ENCODE assay signal across 13 cellular contexts in genomic region chr22:44957267-44957905, GRCh38. TPM values are rescaled to one million over a fixed set of nuclear protein-coding genes. Genes with fewer than 3 reads are reported as not detected.
DNase-seq lines count a peak whose midpoint lies in the region; ATAC-seq and TF ChIP-seq lines count a peak whose summit lies in the region.
"Had no signal": no experiment of that assay in that cellular context is flagged by ENCODE, and none has a peak within 500 bp of the region (broad histone marks: within the 10 kb centered on the region; RNA-seq: fewer than 3 reads in every experiment).

No MANE protein-coding gene starts in this region.

- H3K4me3 Mint-ChIP-seq in activated CD4-positive, alpha-beta memory T cell treated with anti-CD3 and anti-CD28 coated beads, Interleukin-2, amount 10 ng/mL, durations not matched to agents 7 days and 5 days, result no peak overlapping the region
- H3K4me3 Mint-ChIP-seq: activated naive CD8-positive, alpha-beta T cell treated with anti-CD3 and anti-CD28 coated beads, Interleukin-2, amount 50 U/mL, for 24 hours had no signal

- H3F3A ChIP-seq in smooth muscle cell (ENCODE audit: low read depth), result no peaks in the 10 kb centered on the region

- 65% methylated on average over 10 of the region's 10 CpGs for WGBS in smooth muscle cell (ENCODE audit: low lambda C conversion rate)

- H3K27me3 Mint-ChIP-seq in activated CD4-positive, alpha-beta memory T cell treated with anti-CD3 and anti-CD28 coated beads, Interleukin-2, amount 10 ng/mL, durations not matched to agents 7 days and 5 days, result peaks cover 4% of the 10 kb centered on the region

- no peak overlapping the region for H3K9ac ChIP-seq in smooth muscle cell (ENCODE audit: low read depth)

- no TSS peak for BruUV-seq in OCI-LY7 (replicated peaks; lab: Mats Ljungman, UMichigan)

- H3K4me1 Mint-ChIP-seq in activated CD4-positive, alpha-beta memory T cell treated with anti-CD3 and anti-CD28 coated beads, Interleukin-2, amount 10 ng/mL, durations not matched to agents 7 days and 5 days, result no peaks in the 10 kb centered on the region
- H3K4me1 Mint-ChIP-seq: activated naive CD8-positive, alpha-beta T cell treated with anti-CD3 and anti-CD28 coated beads, Interleukin-2, amount 50 U/mL, for 24 hours had no signal

- H3K36me3 Mint-ChIP-seq in activated CD4-positive, alpha-beta memory T cell treated with anti-CD3 and anti-CD28 coated beads, Interleukin-2, amount 10 ng/mL, durations not matched to agents 7 days and 5 days (ENCODE audit: low read depth), result no peaks in the 10 kb centered on the region

- H3K27me3 ChIP-seq in cardiac muscle cell (no peaks in the 10 kb centered on the region), smooth muscle cell (ENCODE audit: low read depth) (no peaks in the 10 kb centered on the region)
- H3K27me3 ChIP-seq: ovary had no signal

- no peak overlapping the region for H3K4me3 ChIP-seq in cardiac muscle cell
- H3K4me3 ChIP-seq in OCI-LY7 (ENCODE audit: low read depth, low read length, poor library complexity, severe bottlenecking), result no peak overlapping the region
- H3K4me3 ChIP-seq in fibroblast of pulmonary artery (replicated peaks; ENCODE audit: low read depth, low read length), result no peak overlapping the region
- no peak overlapping the region for H3K4me3 ChIP-seq in smooth muscle cell
- H3K4me3 ChIP-seq: gastroesophageal sphincter, ovary had no signal

- H2AFZ ChIP-seq in OCI-LY7 (ENCODE audit: low read length) (no peak overlapping the region), smooth muscle cell (ENCODE audit: low read depth) (no peak overlapping the region)

- DNase-seq in cardiac muscle cell (ENCODE audit: low read depth in 1 of 2, low spot score in 1 of 2) (peak in 1 of 2 donors; percentile 37), left cardiac atrium (no peak), OCI-LY7 (ENCODE audit: low spot score) (no peak), fibroblast of pulmonary artery (ENCODE audit: low read depth) (no peak), smooth muscle cell (lab: John Stamatoyannopoulos, UW; ENCODE audit: unreplicated experiment) (no peak)
- DNase-seq in activated CD8-positive, alpha-beta memory T cell treated with anti-CD3 and anti-CD28 coated beads, Interleukin-2, amount 50 U/mL, for 4 hours, result no peak
- DNase-seq in activated CD4-positive, alpha-beta memory T cell treated with anti-CD3 and anti-CD28 coated beads, Interleukin-2, amount 10 ng/mL, durations not matched to agents 7 days and 5 days, result no peak
- DNase-seq: activated naive CD8-positive, alpha-beta T cell treated with anti-CD3 and anti-CD28 coated beads, Interleukin-2, amount 50 U/mL, for 24 hours; AML-193; left ventricle myocardium superior; ovary had no signal

- no peak overlapping the region for H3K27ac Mint-ChIP-seq in activated CD4-positive, alpha-beta memory T cell treated with anti-CD3 and anti-CD28 coated beads, Interleukin-2, amount 10 ng/mL, durations not matched to agents 7 days and 5 days
- H3K27ac Mint-ChIP-seq: activated naive CD8-positive, alpha-beta T cell treated with anti-CD3 and anti-CD28 coated beads, Interleukin-2, amount 50 U/mL, for 24 hours had no signal

- H3K79me2 ChIP-seq in OCI-LY7 (ENCODE audit: insufficient read depth, low read depth, low read length), result no peaks in the 10 kb centered on the region
- H3K79me2 ChIP-seq in smooth muscle cell (ENCODE audit: low read depth), result no peaks in the 10 kb centered on the region

- ATAC-seq in left cardiac atrium (no peak), GM21526 (IDR thresholded peaks at IDR 0.05; ENCODE audit: low FRiP score, unreplicated experiment) (no peak)
- ATAC-seq: activated naive CD8-positive, alpha-beta T cell treated with anti-CD3 and anti-CD28 coated beads, Interleukin-2, amount 50 U/mL, for 24 hours; gastroesophageal sphincter; left ventricle myocardium superior had no signal

- H3K4me2 ChIP-seq in OCI-LY7 (ENCODE audit: low read length) (no peak overlapping the region), smooth muscle cell (no peak overlapping the region)

- peaks cover 4% of the 10 kb centered on the region; the same call in 1 of the 2 replicates for H4K20me1 ChIP-seq in OCI-LY7 (ENCODE audit: insufficient read depth, low read length)
- no peaks in the 10 kb centered on the region for H4K20me1 ChIP-seq in smooth muscle cell (ENCODE audit: low read depth)

- H3K4me1 ChIP-seq in cardiac muscle cell (ENCODE audit: low read depth) (peaks cover 5% of the 10 kb centered on the region), OCI-LY7 (ENCODE audit: insufficient read depth, low read length, poor library complexity, severe bottlenecking) (peaks cover 13% of the 10 kb centered on the region), smooth muscle cell (ENCODE audit: low read depth) (no peaks in the 10 kb centered on the region)
- H3K4me1 ChIP-seq: gastroesophageal sphincter had no signal

- H3K36me3 ChIP-seq in cardiac muscle cell (no peaks in the 10 kb centered on the region), OCI-LY7 (ENCODE audit: insufficient read depth, low read length) (no peaks in the 10 kb centered on the region), smooth muscle cell (ENCODE audit: low read depth) (no peaks in the 10 kb centered on the region)
- H3K36me3 ChIP-seq: gastroesophageal sphincter, ovary had no signal

- CTCF ChIA-PET in OCI-LY7 (lab: Charles Lee; ENCODE audit: unreplicated experiment), result no interaction called here
- CTCF ChIA-PET in activated CD4-positive, alpha-beta memory T cell treated with anti-CD3 and anti-CD28 coated beads, Interleukin-2, amount 10 ng/mL, durations not matched to agents 7 days and 5 days (lab: Charles Lee), result no interaction called here

- no peaks in the 10 kb centered on the region for H3K9me2 ChIP-seq in OCI-LY7 (ENCODE audit: insufficient read depth, low read length)

- no peaks in the 10 kb centered on the region for H3K9me3 ChIP-seq in cardiac muscle cell (ENCODE audit: low read depth)
- H3K9me3 ChIP-seq in OCI-LY7 (ENCODE audit: low read length), result no peaks in the 10 kb centered on the region
- H3K9me3 ChIP-seq in smooth muscle cell (replicated peaks; ENCODE audit: low read depth), result no peaks in the 10 kb centered on the region
- H3K9me3 ChIP-seq: gastroesophageal sphincter, ovary had no signal

- POLR2A ChIA-PET in OCI-LY7 (lab: Charles Lee), result interaction anchor here (0.7 kb wide), 1 partner anchor 752 kb away, joined by 3 read pairs; no protein-coding TSS in a partner anchor
- POLR2A ChIA-PET in activated CD4-positive, alpha-beta memory T cell treated with anti-CD3 and anti-CD28 coated beads, Interleukin-2, amount 10 ng/mL, durations not matched to agents 7 days and 5 days (lab: Charles Lee), result no interaction called here

- intact Hi-C loops in left cardiac atrium (cut with DNase I), result no loop called here
- intact Hi-C loops in OCI-LY7 (cut with micrococcal nuclease; ENCODE audit: unreplicated experiment), result no loop called here

- H3K9me3 Mint-ChIP-seq in activated CD4-positive, alpha-beta memory T cell treated with anti-CD3 and anti-CD28 coated beads, Interleukin-2, amount 10 ng/mL, durations not matched to agents 7 days and 5 days, result no peaks in the 10 kb centered on the region
- H3K9me3 Mint-ChIP-seq: activated naive CD8-positive, alpha-beta T cell treated with anti-CD3 and anti-CD28 coated beads, Interleukin-2, amount 50 U/mL, for 24 hours had no signal

- TF ChIP-seq CTCF in cardiac muscle cell (IDR thresholded peaks at IDR 0.05; ENCODE audit: low read depth, low read length) (peak; percentile 27), OCI-LY7 (conservative IDR thresholded peaks at IDR 0.05; ENCODE audit: low read length) (0 out of 2 replicates have a peak, but pooled peaks have one; percentile 40), fibroblast of pulmonary artery (IDR thresholded peaks at IDR 0.05; ENCODE audit: low read length, missing control alignments) (peak; percentile 4), smooth muscle cell (IDR thresholded peaks at IDR 0.05; ENCODE audit: borderline replicate concordance, insufficient read depth, poor library complexity, severe bottlenecking) (peak; percentile 17)

- H3K27ac ChIP-seq in cardiac muscle cell (no peak overlapping the region), OCI-LY7 (ENCODE audit: low read depth, low read length, poor library complexity, severe bottlenecking) (no peak overlapping the region), smooth muscle cell (ENCODE audit: low read depth) (no peak overlapping the region)
- H3K27ac ChIP-seq: gastroesophageal sphincter, ovary had no signal

RNA-seq across cellular contexts. Expression of gene PHF21B, which starts 52.4 kb away (rescaled TPM):
- total RNA-seq in cardiac muscle cell (4.8 and 7.2 TPM in 2 replicates), left cardiac atrium (under 1 TPM; 0.71 to 0.76 TPM), OCI-LY7 (2022) (12.4 TPM in 2 replicates), smooth muscle cell (0.13 and 0.18 TPM in 2 replicates)
- polyA plus RNA-seq in cardiac muscle cell (1.3 and 3.0 TPM in 2 replicates), smooth muscle cell (0.13 and 0.15 TPM in 2 replicates)
- total RNA-seq in OCI-LY7 (2014; rRNA removed; shearing (Covaris generic)), result 3.1 and 9.4 TPM in 2 replicates
- not detected for total RNA-seq in activated CD4-positive, alpha-beta memory T cell treated with anti-CD3 and anti-CD28 coated beads, Interleukin-2, amount 10 ng/mL, durations not matched to agents 7 days and 5 days
